8 cellular contexts compared by ENCODE assay signal in the genomic region with DNA sequence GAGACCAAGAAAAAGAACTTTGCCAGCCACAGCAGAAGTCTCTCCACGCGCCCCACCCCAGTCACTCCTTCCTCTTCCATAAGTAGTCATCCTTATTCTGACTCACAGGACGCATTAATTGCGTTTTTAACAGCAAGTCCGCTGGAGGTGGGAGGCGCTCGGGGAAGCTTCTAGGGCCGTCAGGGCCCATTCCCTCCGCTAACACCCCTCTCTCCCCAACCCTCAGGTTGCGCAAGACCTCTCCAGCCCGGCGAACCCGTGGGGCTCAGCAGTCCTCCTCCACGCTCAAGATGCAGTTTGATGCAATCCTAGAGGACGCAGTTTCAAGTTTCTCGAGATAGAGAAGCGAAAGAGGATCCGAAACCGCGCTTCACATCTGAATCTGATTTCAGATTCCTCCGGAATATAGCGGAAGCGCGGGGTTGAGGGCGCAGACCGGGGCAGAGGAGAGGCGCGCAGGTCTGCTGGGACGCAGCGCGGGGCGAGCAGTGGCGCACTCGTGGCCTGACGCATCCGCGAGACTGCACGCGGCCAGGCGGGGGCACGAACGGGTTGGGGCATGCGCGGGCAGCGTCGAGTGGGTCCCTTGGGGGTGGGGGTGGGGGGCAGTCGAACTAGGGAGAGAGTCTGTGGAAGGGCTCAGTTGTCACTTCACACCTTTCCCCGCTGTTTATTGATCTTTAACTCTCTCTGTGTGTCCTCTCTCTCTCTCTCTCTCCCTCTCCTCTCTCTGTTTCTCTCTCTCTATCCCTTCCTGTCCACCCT. TPM values are rescaled to one million over a fixed set of nuclear protein-coding genes. Genes with fewer than 3 reads are reported as not detected.
A peak's percentile ranks its signal among the peaks of the same experiment; 100 is the strongest.
DNase-seq lines count a peak whose midpoint lies in the region; ATAC-seq and TF ChIP-seq lines count a peak whose summit lies in the region.

No MANE protein-coding gene starts in this region.

- H3K9me3 ChIP-seq in body of pancreas (no peaks in the 10 kb centered on the region), iPS-15b (ENCODE audit: control insufficient read depth, insufficient read depth, low read length) (no peaks in the 10 kb centered on the region), sigmoid colon (no peaks in the 10 kb centered on the region)

- intact Hi-C loops in body of pancreas (cut with DNase I) (no loop called here), sigmoid colon (cut with DNase I) (loop anchor here (5.0 to 10.0 kb wide), 2 partner anchors 37 to 54 kb away; a partner anchor contains a TSS)

- TF ChIP-seq EP300 in sigmoid colon (IDR thresholded peaks at IDR 0.05) = peak in 2 of 4 donors; percentile 50 to 88

- peak overlapping the region in 3 of 4 donors; percentile 38 to 76 (median 66) for H3K27ac ChIP-seq in body of pancreas
- peak overlapping the region; percentile 78 to 92 (median 84) for H3K27ac ChIP-seq in sigmoid colon

- TF ChIP-seq POLR2A in GM10847 (IDR thresholded peaks at IDR 0.05; ENCODE audit: extremely low read depth, insufficient read length) = peak; percentile 26
- TF ChIP-seq POLR2A in body of pancreas (IDR thresholded peaks at IDR 0.05) = peak in 2 of 3 donors; percentile 44 to 46
- no peak for TF ChIP-seq POLR2A in sigmoid colon (IDR thresholded peaks at IDR 0.05)

- no peak for TF ChIP-seq CTCF in body of pancreas (IDR thresholded peaks at IDR 0.05)
- TF ChIP-seq CTCF in sigmoid colon (IDR thresholded peaks at IDR 0.05) = no peak

- ATAC-seq in body of pancreas = peak; percentile 78

- H3K27me3 ChIP-seq in body of pancreas (peaks cover 0 to 4% of the 10 kb centered on the region in 2 donors), iPS-15b (ENCODE audit: control insufficient read depth, insufficient read depth, low read length) (peaks cover 27% of the 10 kb centered on the region), sigmoid colon (no peaks in the 10 kb centered on the region)

- H3K9ac ChIP-seq in iPS-15b (ENCODE audit: low read depth, low read length) = no peak overlapping the region

- 1 to 5% methylated on average over 24 to 46 of the region's 48 CpGs for whole genome bisulfite sequencing in body of pancreas, 2 donors
- WGBS in sigmoid colon, 2 donors = 1% methylated on average over 48 of the region's 48 CpGs

- H3K4me1 ChIP-seq in body of pancreas = peaks cover 14% of the 10 kb centered on the region
- no peaks in the 10 kb centered on the region for H3K4me1 ChIP-seq in iPS-15b (ENCODE audit: control insufficient read depth, insufficient read depth, low read length)
- H3K4me1 ChIP-seq in sigmoid colon = peaks cover 0 to 21% (median 17%) of the 10 kb centered on the region in 4 donors

- H3K36me3 ChIP-seq in body of pancreas (replicated peaks in 1 of 2; ENCODE audit: insufficient read depth in 1 of 2, low read depth in 2 of 2) = no peaks in the 10 kb centered on the region
- no peaks in the 10 kb centered on the region for H3K36me3 ChIP-seq in iPS-15b (ENCODE audit: control insufficient read depth, insufficient read depth, low read length)
- H3K36me3 ChIP-seq in sigmoid colon = no peaks in the 10 kb centered on the region

- DNase-seq in H4 (ENCODE audit: low spot score) (peak; percentile 42), Kasumi-1 (lab: John Stamatoyannopoulos, UW) (peak; percentile 88 to 90), T1000 (lab: John Stamatoyannopoulos, UW) (peak; percentile 28), body of pancreas (peak; percentile 38 to 83 (median 57)), sigmoid colon (peak; percentile 96), NK-92 (lab: John Stamatoyannopoulos, UW; ENCODE audit: unreplicated experiment) (no peak)

- H3K4me3 ChIP-seq in body of pancreas (peak overlapping the region in 1 of 2 donors; percentile 12), iPS-15b (ENCODE audit: low read depth, low read length) (peak overlapping the region; percentile 62), sigmoid colon (peak overlapping the region; percentile 35 to 59 (median 52))

RNA-seq across cellular contexts. Expression of a gene that starts 37.8 kb away (rescaled TPM):
- total RNA-seq in H4 (2014; rRNA removed; shearing (Covaris generic)) = 428 and 490 TPM in 2 replicates
- total RNA-seq in body of pancreas = 100 to 1,000 TPM; 488 to 516 TPM
- 100 to 1,000 TPM; 624 to 671 (median 644) TPM for total RNA-seq in sigmoid colon
- polyA plus RNA-seq in sigmoid colon = 100 to 1,000 TPM; 200 to 960 (median 503) TPM

Comparison
In these comparisons a context has a peak if more than half of its experiments do, and no peak if none do; other contexts are left out.
1. POLR2A ChIP-seq: peak in GM10847 (single experiment) and body of pancreas (2 of 3); none in sigmoid colon (0 of 2).